In genomic region chr2:10405441-10405840, GRCh38 we compare ENCODE assay signal across 10 cellular contexts. TPM values are rescaled to one million over a fixed set of nuclear protein-coding genes. Genes with fewer than 3 reads are reported as not detected.
A peak's percentile ranks its signal among the peaks of the same experiment; 100 is the strongest.
DNase-seq lines count a peak whose midpoint lies in the region; ATAC-seq lines count a peak whose summit lies in the region.
"Had no signal": no experiment of that assay in that cellular context is flagged by ENCODE, and none has a peak within 500 bp of the region (broad histone marks: within the 10 kb centered on the region; RNA-seq: fewer than 3 reads in every experiment).

No MANE protein-coding gene starts in this region.

- H3K9me3 ChIP-seq in muscle layer of colon (ENCODE audit: low read length) = no peaks in the 10 kb centered on the region

- peak overlapping the region; percentile 4 to 21 for H3K4me3 ChIP-seq in muscle layer of colon (ENCODE audit: low read depth in 1 of 2, low read length in 2 of 2)

- H3K27ac ChIP-seq in muscle layer of colon (ENCODE audit: low read depth, low read length) = peak overlapping the region; percentile 91

- DNase-seq in ACHN = peak; percentile 99
- DNase-seq in M059J (ENCODE audit: low read depth) = peak; percentile 98
- DNase-seq in epidermal melanocyte (ENCODE audit: insufficient read length, low spot score) = peak; percentile 96
- DNase-seq: DMS79, NCI-H510A had no signal

- in situ Hi-C loops in ACHN (cut with HindIII; ENCODE audit: low pct_ligation_motif_present, low pct_unique_long_range_greater_than_20kb, low sequenced_read_pairs) = loop anchor here (25.0 kb wide), 1 partner anchor 143 kb away; no protein-coding TSS in a partner anchor

- no peaks in the 10 kb centered on the region for H3K36me3 ChIP-seq in muscle layer of colon (ENCODE audit: insufficient read depth, low read length)

- H3K4me1 ChIP-seq in muscle layer of colon (ENCODE audit: insufficient read depth, low read length) = peaks cover 85% of the 10 kb centered on the region

- H3K9ac ChIP-seq in muscle layer of colon (ENCODE audit: low read length) = peak overlapping the region; percentile 29

- no peaks in the 10 kb centered on the region for H3K27me3 ChIP-seq in muscle layer of colon (ENCODE audit: control insufficient read depth in 1 of 2, insufficient read depth in 2 of 2, low read length in 2 of 2)

- ATAC-seq in HG03139 (IDR thresholded peaks at IDR 0.05; ENCODE audit: unreplicated experiment) (no peak), GM18868 (IDR thresholded peaks at IDR 0.05; ENCODE audit: unreplicated experiment) (no peak), GM18498 (IDR thresholded peaks at IDR 0.05; ENCODE audit: unreplicated experiment) (no peak), HG03571 (IDR thresholded peaks at IDR 0.05; ENCODE audit: unreplicated experiment) (no peak)

RNA-seq across cellular contexts. Expression of gene ODC1, which starts 42.7 kb away (rescaled TPM):
- 49.9 and 69.0 TPM in 2 replicates for total RNA-seq in M059J (2014; rRNA removed; shearing (Covaris generic))
